Comparison of ENCODE assay signal across 8 cellular contexts in genomic region chr15:23467110-23467600, GRCh38. TPM values are rescaled to one million over a fixed set of nuclear protein-coding genes. Genes with fewer than 3 reads are reported as not detected.
DNase-seq lines count a peak whose midpoint lies in the region; ATAC-seq, FAIRE-seq and TF ChIP-seq lines count a peak whose summit lies in the region.

No MANE protein-coding gene starts in this region.

- no peak overlapping the region for H3K27ac ChIP-seq in AG04450 (ENCODE audit: low read depth, low read length)
- no peak overlapping the region for H3K27ac ChIP-seq in thyroid gland

- FAIRE-seq in H54 (lab: Jason Lieb, UNC), result peak; percentile 57

- POLR2A ChIA-PET in AG04450 (lab: Yijun Ruan, JAX), result no interaction called here

- WGBS in thyroid gland, 2 donors, result 81% methylated on average over 3 of the region's 3 CpGs

- H3K4me1 ChIP-seq in thyroid gland, result no peaks in the 10 kb centered on the region

- intact Hi-C loops in thyroid gland (cut with DNase I), result no loop called here

- no peak for ATAC-seq in HG02571 (IDR thresholded peaks at IDR 0.05; ENCODE audit: unreplicated experiment)
- no peak for ATAC-seq in HG02678 (IDR thresholded peaks at IDR 0.05; ENCODE audit: unreplicated experiment)

- H3K36me3 ChIP-seq in thyroid gland, result no peaks in the 10 kb centered on the region

- no peak for DNase-seq in AG04450 (ENCODE audit: low read depth, low spot score)
- DNase-seq in H54 (ENCODE audit: insufficient read length, low spot score), result peak; percentile 18
- peak; percentile 53 for DNase-seq in RKO (ENCODE audit: low spot score)
- peak in 1 of 2 donors; percentile 11 for DNase-seq in foreskin fibroblast
- DNase-seq in thyroid gland, result no peak
- no peak for DNase-seq in GF-D8 (lab: John Stamatoyannopoulos, UW)

- H3K9me3 ChIP-seq in AG04450 (ENCODE audit: control insufficient read depth, insufficient read depth, low read length) (peaks cover 10% of the 10 kb centered on the region; the same call in 1 of the 2 replicates), thyroid gland (no peaks in the 10 kb centered on the region)

- H3K27me3 ChIP-seq in AG04450 (ENCODE audit: control insufficient read depth, insufficient read depth, low read length), result no peaks in the 10 kb centered on the region
- no peaks in the 10 kb centered on the region for H3K27me3 ChIP-seq in thyroid gland

- TF ChIP-seq CTCF in AG04450 (IDR thresholded peaks at IDR 0.05; ENCODE audit: low read depth, low read length) (peak; percentile 19), foreskin fibroblast (IDR thresholded peaks at IDR 0.05; ENCODE audit: low read depth, low read length) (peak; percentile 12), thyroid gland (IDR thresholded peaks at IDR 0.05) (peak in 4 of 6 experiments; percentile 9 to 37 (median 33))

- H3K4me3 ChIP-seq in AG04450 (ENCODE audit: low read depth, low read length) (no peak overlapping the region), foreskin fibroblast (ENCODE audit: low read depth in 1 of 2, low read length in 2 of 2) (no peak overlapping the region), thyroid gland (replicated peaks in 1 of 3) (no peak overlapping the region)

- TF ChIP-seq POLR2A in H54 (IDR thresholded peaks at IDR 0.05; ENCODE audit: low read depth, low read length) (no peak), thyroid gland (IDR thresholded peaks at IDR 0.05) (no peak)

- CTCF ChIA-PET in AG04450 (lab: Charles Lee), result interaction anchor here (0.7 to 1.8 kb wide), 2 partner anchors 428 to 431 kb away, joined by 3 to 7 read pairs; partner anchors contain the start of gene TUBGCP5

RNA-seq across cellular contexts. Expression of gene GOLGA6L2, which starts 20.1 kb away (rescaled TPM):
- not detected in 2 replicates for polyA plus RNA-seq in AG04450 (2011; rRNA removed)
- polyA minus RNA-seq in AG04450 (2011; rRNA and poly(A)+ RNA removed), result not detected in 2 replicates
- not detected for total RNA-seq in thyroid gland

Comparison
In these comparisons a context has a peak if more than half of its experiments do, and no peak if none do; other contexts are left out.
1. DNase-seq: peak in H54 (single experiment) and RKO (single experiment); none in AG04450 (single experiment), thyroid gland (0 of 2) and GF-D8 (single experiment).
2. Peak in every context shown above with its lines, with median percentiles within 50 percentile points of each other: CTCF ChIP-seq.